25 cellular contexts compared by ENCODE assay signal in the genomic region with DNA sequence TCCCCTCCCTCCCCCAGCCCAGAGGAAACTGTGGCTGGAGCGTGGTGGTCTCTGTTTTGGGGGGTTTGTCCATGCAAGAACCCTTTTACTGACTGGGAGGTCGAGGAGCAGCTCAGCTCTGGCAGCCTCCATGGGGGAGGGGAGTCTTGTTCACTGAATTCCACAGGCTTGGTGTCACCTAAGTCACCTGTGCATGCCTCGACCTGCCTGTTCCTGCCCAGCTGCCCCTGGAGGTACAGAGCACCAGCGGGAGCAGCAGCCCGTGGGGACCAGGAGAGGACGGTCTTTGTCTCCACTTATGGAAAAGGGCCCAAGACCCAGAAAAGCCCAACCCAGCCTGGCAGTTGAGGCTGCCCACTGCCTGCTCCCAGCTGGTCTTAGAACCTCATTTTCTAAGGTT.
DNase-seq lines count a peak whose midpoint lies in the region; ATAC-seq and TF ChIP-seq lines count a peak whose summit lies in the region.
"Had no signal": no experiment of that assay in that cellular context is flagged by ENCODE, and none has a peak within 500 bp of the region (broad histone marks: within the 10 kb centered on the region; RNA-seq: fewer than 3 reads in every experiment).

No MANE protein-coding gene starts in this region.

- ATAC-seq in sciatic nerve, result no peak
- no peak for ATAC-seq in HG03521 (IDR thresholded peaks at IDR 0.05; ENCODE audit: unreplicated experiment)
- ATAC-seq: activated T-cell treated with anti-CD3 and anti-CD28 coated beads, Interleukin-2, amount 50 U/mL, for 72 hours; mucosa of descending colon; natural killer cell treated with Interleukin-12 subunit alpha and Interleukin-12 subunit beta and Interleukin-15 and Interleukin-18, amount 100 ng/mL, for 72 hours; Panc1; stimulated activated naive CD8-positive, alpha-beta T cell treated with anti-CD3 and anti-CD28 coated beads, Interleukin-15, Interleukin-2, amounts not matched to agents 100 U/mL and 50 U/mL, for 24 hours had no signal

- DNase-seq in NCI-H748 (lab: John Stamatoyannopoulos, UW; ENCODE audit: unreplicated experiment) (peak; percentile 31), NCI-H748 treated with DMSO at 0.1 percent for 48 hours (lab: John Stamatoyannopoulos, UW) (no peak), RWPE1 (ENCODE audit: low spot score) (peak; percentile 24), iPS-NIHi7 (ENCODE audit: extremely low spot score) (peak; percentile 29), sciatic nerve (ENCODE audit: low spot score) (no peak), NCI-H1436 (lab: John Stamatoyannopoulos, UW) (no peak)
- no peak for DNase-seq in central memory CD4-positive, alpha-beta T cell
- DNase-seq: activated B cell treated with CpG ODN at 0.5 μM for 24 hours; activated CD4-positive, alpha-beta T cell treated with anti-CD3 and anti-CD28 coated beads, Interleukin-2, amount 50 U/mL, for 1 hour; activated naive CD4-positive, alpha-beta T cell; activated T-cell treated with anti-CD3 and anti-CD28 coated beads, Interleukin-2, amount 50 U/mL, for 72 hours; CD8-positive, alpha-beta memory T cell; Kasumi-1; kidney; lower lobe of right lung; mucosa of descending colon; NCI-H187 treated with DMSO at 0.1 percent for 48 hours; NCI-H2227 treated with DMSO at 0.1 percent for 48 hours; SIG-M5; stimulated activated naive CD8-positive, alpha-beta T cell treated with anti-CD3 and anti-CD28 coated beads, Interleukin-15, Interleukin-2, amounts not matched to agents 100 U/mL and 50 U/mL, for 24 hours; SW 1271 had no signal

- CTCF ChIA-PET in RWPE1 (lab: Yijun Ruan, JAX), result no interaction called here

- H3K27ac ChIP-seq in RWPE1, result no peak overlapping the region
- H3K27ac ChIP-seq: lower lobe of right lung, thoracic aorta had no signal

- no peak for TF ChIP-seq CTCF in RWPE1 (conservative IDR thresholded peaks at IDR 0.05; ENCODE audit: low read depth)

- POLR2A ChIA-PET in RWPE1 (lab: Yijun Ruan, JAX; ENCODE audit: low non-redundant PET), result no interaction called here

- intact Hi-C loops in sciatic nerve (cut with DNase I), result no loop called here

Comparison
In these comparisons a context has a peak if more than half of its experiments do, and no peak if none do; other contexts are left out.
1. DNase-seq: peak in NCI-H748 (single experiment), RWPE1 (single experiment) and iPS-NIHi7 (single experiment); none in NCI-H748 treated with DMSO at 0.1 percent for 48 hours (single experiment), sciatic nerve (single experiment), NCI-H1436 (single experiment) and central memory CD4-positive, alpha-beta T cell (single experiment).